Comparison of ENCODE assay signal across 19 cellular contexts in the genomic region with DNA sequence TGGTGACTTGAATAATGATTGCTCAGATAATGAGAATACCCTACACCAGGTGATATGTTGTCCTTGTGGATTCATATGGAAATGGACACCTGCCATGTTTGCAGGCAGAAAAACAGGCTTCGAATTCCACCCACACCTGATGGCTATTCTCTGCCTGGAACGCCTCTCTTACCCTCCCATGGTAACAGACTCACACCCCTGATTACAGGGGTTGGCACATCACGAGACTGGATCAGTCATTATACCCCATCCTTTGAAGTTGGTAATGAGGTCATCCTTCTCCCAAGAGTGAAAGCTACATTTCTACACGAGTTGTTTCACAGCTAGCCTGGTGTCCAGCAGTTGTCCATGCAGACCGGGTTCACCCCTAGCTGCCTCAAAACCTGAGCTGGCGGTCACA.
A peak's percentile ranks its signal among the peaks of the same experiment; 100 is the strongest.
DNase-seq lines count a peak whose midpoint lies in the region; ATAC-seq, FAIRE-seq and TF ChIP-seq lines count a peak whose summit lies in the region.
"Had no signal": no experiment of that assay in that cellular context is flagged by ENCODE, and none has a peak within 500 bp of the region (broad histone marks: within the 10 kb centered on the region; RNA-seq: fewer than 3 reads in every experiment).

No MANE protein-coding gene starts in this region.

- peak overlapping the region; percentile 56 for H2BK12ac ChIP-seq in H1 (ENCODE audit: low read depth, low read length)

- H2BK120ac ChIP-seq in H1 (replicated peaks; ENCODE audit: low read depth, low read length) = no peak overlapping the region

- H2BK20ac ChIP-seq in H1 (ENCODE audit: low read length) = no peak overlapping the region

- H3K9me3 ChIP-seq in H1 (ENCODE audit: insufficient read depth in 2 of 2, low read depth in 1 of 2, low read length in 1 of 2) (no peaks in the 10 kb centered on the region), right cardiac atrium (ENCODE audit: control insufficient read depth, low read length) (no peaks in the 10 kb centered on the region)
- H3K9me3 ChIP-seq: HAP-1, left lung, SJSA1, stomach had no signal

- no peaks in the 10 kb centered on the region for H3K79me2 ChIP-seq in H1 (ENCODE audit: control insufficient read depth in 1 of 2, insufficient read depth in 2 of 2, low read length in 2 of 2)

- no peak overlapping the region; the same call in 1 of the 2 replicates for H3K18ac ChIP-seq in H1 (ENCODE audit: extremely low read depth, low read length)

- H3K4me2 ChIP-seq in H1 (ENCODE audit: insufficient read depth in 1 of 2, low read depth in 2 of 2, low read length in 2 of 2) = peak overlapping the region; percentile 29 to 44

- H3K4ac ChIP-seq in H1 (replicated peaks; ENCODE audit: insufficient read length, low read depth, low read length) = no peak overlapping the region

- H3K4me1 ChIP-seq in H1 (replicated peaks in 1 of 4; ENCODE audit: control insufficient read depth in 3 of 4, insufficient read depth in 4 of 4, low read length in 3 of 4) (peaks cover 3 to 10% (median 7%) of the 10 kb centered on the region in 4 experiments; a peak in 6 of 7 replicates), right cardiac atrium (ENCODE audit: control insufficient read depth, insufficient read depth, low read length) (no peaks in the 10 kb centered on the region)
- H3K4me1 ChIP-seq: HAP-1, left lung, stomach had no signal

- intact Hi-C loops in right cardiac atrium (cut with DNase I) = no loop called here

- H3K27ac ChIP-seq in H1 (ENCODE audit: low read depth, low read length) = no peak overlapping the region
- H3K27ac ChIP-seq in right cardiac atrium (ENCODE audit: low read length) = no peak overlapping the region
- H3K27ac ChIP-seq: left lung, SJSA1, stomach had no signal

- H3K9ac ChIP-seq in H1 (replicated peaks in 1 of 4; ENCODE audit: extremely low read depth in 1 of 4, low read depth in 3 of 4, low read length in 3 of 4) = no peak overlapping the region

- CTCF ChIA-PET in H1 (lab: Charles Lee; ENCODE audit: partially characterized antibody) = interaction anchor here (0.7 to 1.7 kb wide), 3 partner anchors 9 to 36 kb away, joined by 3 to 4 read pairs (median 3); no protein-coding TSS in a partner anchor

- H3K79me1 ChIP-seq in H1 (ENCODE audit: low read depth, low read length) = no peaks in the 10 kb centered on the region

- POLR2A ChIA-PET in H1 (lab: Charles Lee; ENCODE audit: partially characterized antibody) = interaction anchor here (1.2 kb wide), 1 partner anchor 71 kb away, joined by 3 read pairs; a partner anchor contains a TSS

- no peak overlapping the region for H2BK15ac ChIP-seq in H1 (ENCODE audit: low read length)

- no peak overlapping the region for H3K14ac ChIP-seq in H1 (ENCODE audit: insufficient read length)

- no peak overlapping the region for H4K91ac ChIP-seq in H1 (replicated peaks; ENCODE audit: insufficient read length, low read length)

- H3K23me2 ChIP-seq in H1 (ENCODE audit: low read depth, low read length) = peaks cover 2% of the 10 kb centered on the region; the same call in 1 of the 2 replicates

- no peaks in the 10 kb centered on the region for H3K36me3 ChIP-seq in H1 (ENCODE audit: control insufficient read depth in 2 of 4, insufficient read depth in 4 of 4, low read length in 3 of 4)
- H3K36me3 ChIP-seq: HAP-1, left lung, SJSA1, stomach had no signal

- H2AFZ ChIP-seq in H1 (ENCODE audit: low read length) = no peak overlapping the region

- H4K20me1 ChIP-seq in H1 (replicated peaks in 1 of 2; ENCODE audit: control insufficient read depth in 1 of 2, insufficient read depth in 2 of 2, low read length in 2 of 2) = no peaks in the 10 kb centered on the region

- H2AK5ac ChIP-seq in H1 (ENCODE audit: low read depth, low read length) = no peak overlapping the region; the same call in 1 of the 2 replicates

- H3K27me3 ChIP-seq in H1 (replicated peaks in 1 of 4; ENCODE audit: control insufficient read depth in 3 of 4, extremely low read depth in 1 of 4, insufficient read depth in 3 of 4, low read length in 3 of 4) (peaks cover 0 to 19% (median 10%) of the 10 kb centered on the region in 4 experiments; a peak in 3 of 7 replicates), right cardiac atrium (ENCODE audit: control insufficient read depth, insufficient read depth) (no peaks in the 10 kb centered on the region)
- H3K27me3 ChIP-seq: left lung, SJSA1, stomach had no signal

- no peak; a peak in 1 of 3 replicates for TF ChIP-seq POLR2A in H1 (IDR thresholded peaks at IDR 0.05; ENCODE audit: control extremely low read depth in 1 of 2, low read depth in 2 of 2, low read length in 2 of 2)

- no peak overlapping the region for H3K23ac ChIP-seq in H1 (ENCODE audit: insufficient read length)

- TF ChIP-seq EP300 in H1 (IDR thresholded peaks at IDR 0.05; ENCODE audit: borderline replicate concordance in 1 of 2, low read depth in 2 of 2, low read length in 2 of 2) = peak in 1 of 2 experiments; percentile 66; a peak in 1 of 3 replicates

- no peak for ATAC-seq in HG03280 (IDR thresholded peaks at IDR 0.05; ENCODE audit: unreplicated experiment)
- ATAC-seq in GM18498 (IDR thresholded peaks at IDR 0.05; ENCODE audit: unreplicated experiment) = no peak
- no peak for ATAC-seq in right cardiac atrium
- ATAC-seq: left lung had no signal

- no peak overlapping the region for H4K8ac ChIP-seq in H1 (ENCODE audit: extremely low read depth, insufficient read depth, low read length)

- peak; percentile 74 for FAIRE-seq in H1 (lab: Jason Lieb, UNC)

- no peak overlapping the region for H3K56ac ChIP-seq in H1 (replicated peaks; ENCODE audit: insufficient read length, low read depth, low read length)

- H4K5ac ChIP-seq in H1 (ENCODE audit: insufficient read length, low read depth, low read length) = no peak overlapping the region

- 37% methylated on average over 6 of the region's 6 CpGs; no CpG with 5 or more reads in 1 of the 2 experiments for WGBS in H1 (ENCODE audit: extremely low coverage in 1 of 2, insufficient coverage in 1 of 2, insufficient read length in 1 of 2, insufficient replicate concordance in 2 of 2, low coverage in 1 of 2, low lambda C conversion rate in 2 of 2, missing lambda C conversion rate in 1 of 2), 2 experiments
- 84% methylated on average over 6 of the region's 6 CpGs for WGBS in right cardiac atrium

- peak overlapping the region in 1 of 4 experiments; percentile 5; a peak in 1 of 8 replicates for H3K4me3 ChIP-seq in H1 (ENCODE audit: extremely low read depth in 1 of 4, insufficient read depth in 2 of 4, low read depth in 3 of 4, low read length in 4 of 4)
- H3K4me3 ChIP-seq in right cardiac atrium (ENCODE audit: low read length) = no peak overlapping the region
- H3K4me3 ChIP-seq: HAP-1, left lung, SJSA1, stomach had no signal

- H2BK5ac ChIP-seq in H1 (ENCODE audit: low read depth, low read length) = no peak overlapping the region

- TF ChIP-seq RAD21 in H1 (IDR thresholded peaks at IDR 0.05 in 1 of 2, conservative IDR thresholded peaks at IDR 0.05 in 1 of 2; ENCODE audit: low read depth in 2 of 2, low read length in 2 of 2) = no peak

- DNase-seq in NCI-H1417 (lab: John Stamatoyannopoulos, UW) (peak in 2 of 3 experiments; percentile 19 to 61), NCI-H1417 treated with DMSO at 0.1 percent for 48 hours (lab: John Stamatoyannopoulos, UW) (no peak), NCI-H345 (lab: John Stamatoyannopoulos, UW) (peak; percentile 81), H1 (ENCODE audit: low read depth in 1 of 2, low spot score in 2 of 2) (peak; percentile 58 to 62), kidney tubule cell (ENCODE audit: low spot score) (peak; percentile 55), right cardiac atrium (no peak)
- DNase-seq: 8988T; activated CD4-positive, alpha-beta T cell treated with anti-CD3 and anti-CD28 coated beads for 1 hour; activated gamma-delta T cell treated with Interleukin-2 at 50 U/mL for 16 hours; amygdala; C1 segment of cervical spinal cord; left lung; NCI-H1930; stimulated activated CD4-positive, alpha-beta T cell treated with anti-CD3 and anti-CD28 coated beads, Interleukin-2, amount 100 ng/mL, for 24 hours; stomach had no signal

- TF ChIP-seq CTCF in H1 (IDR thresholded peaks at IDR 0.05; ENCODE audit: control extremely low read depth in 1 of 3, insufficient read depth in 1 of 3, low read depth in 1 of 3, low read length in 3 of 3) = no peak

TF ChIP-seq in H1, 55 proteins besides CTCF, POLR2A, EP300 and RAD21 (continues in another document):
- TF ChIP-seq TAF1 (IDR thresholded peaks at IDR 0.05; ENCODE audit: low read depth, low read length) (0 out of 2 replicates have a peak, but pooled peaks have one; percentile 32), EZH2 (IDR thresholded peaks at IDR 0.05; ENCODE audit: low read depth, low read length, severe bottlenecking) (no peak), SP4 (IDR thresholded peaks at IDR 0.05; ENCODE audit: low read length) (no peak), BRCA1 (IDR thresholded peaks at IDR 0.05; ENCODE audit: low read depth, low read length) (no peak), NANOG (IDR thresholded peaks at IDR 0.05; ENCODE audit: insufficient read depth, low read depth, low read length, poor library complexity, severe bottlenecking) (peak; percentile 3), SP1 (IDR thresholded peaks at IDR 0.05; ENCODE audit: low read depth, low read length) (peak; percentile 78)
- TF ChIP-seq, protein P1, sequence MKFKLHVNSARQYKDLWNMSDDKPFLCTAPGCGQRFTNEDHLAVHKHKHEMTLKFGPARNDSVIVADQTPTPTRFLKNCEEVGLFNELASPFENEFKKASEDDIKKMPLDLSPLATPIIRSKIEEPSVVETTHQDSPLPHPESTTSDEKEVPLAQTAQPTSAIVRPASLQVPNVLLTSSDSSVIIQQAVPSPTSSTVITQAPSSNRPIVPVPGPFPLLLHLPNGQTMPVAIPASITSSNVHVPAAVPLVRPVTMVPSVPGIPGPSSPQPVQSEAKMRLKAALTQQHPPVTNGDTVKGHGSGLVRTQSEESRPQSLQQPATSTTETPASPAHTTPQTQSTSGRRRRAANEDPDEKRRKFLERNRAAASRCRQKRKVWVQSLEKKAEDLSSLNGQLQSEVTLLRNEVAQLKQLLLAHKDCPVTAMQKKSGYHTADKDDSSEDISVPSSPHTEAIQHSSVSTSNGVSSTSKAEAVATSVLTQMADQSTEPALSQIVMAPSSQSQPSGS (IDR thresholded peaks at IDR 0.05; ENCODE audit: low read length) = peak; percentile 90
- TF ChIP-seq, protein P2, sequence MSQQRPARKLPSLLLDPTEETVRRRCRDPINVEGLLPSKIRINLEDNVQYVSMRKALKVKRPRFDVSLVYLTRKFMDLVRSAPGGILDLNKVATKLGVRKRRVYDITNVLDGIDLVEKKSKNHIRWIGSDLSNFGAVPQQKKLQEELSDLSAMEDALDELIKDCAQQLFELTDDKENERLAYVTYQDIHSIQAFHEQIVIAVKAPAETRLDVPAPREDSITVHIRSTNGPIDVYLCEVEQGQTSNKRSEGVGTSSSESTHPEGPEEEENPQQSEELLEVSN (IDR thresholded peaks at IDR 0.05) = no peak
- TF ChIP-seq, protein P3, sequence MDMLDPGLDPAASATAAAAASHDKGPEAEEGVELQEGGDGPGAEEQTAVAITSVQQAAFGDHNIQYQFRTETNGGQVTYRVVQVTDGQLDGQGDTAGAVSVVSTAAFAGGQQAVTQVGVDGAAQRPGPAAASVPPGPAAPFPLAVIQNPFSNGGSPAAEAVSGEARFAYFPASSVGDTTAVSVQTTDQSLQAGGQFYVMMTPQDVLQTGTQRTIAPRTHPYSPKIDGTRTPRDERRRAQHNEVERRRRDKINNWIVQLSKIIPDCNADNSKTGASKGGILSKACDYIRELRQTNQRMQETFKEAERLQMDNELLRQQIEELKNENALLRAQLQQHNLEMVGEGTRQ (IDR thresholded peaks at IDR 0.05; ENCODE audit: low read length) = no peak

Comparison
In these comparisons a context has a peak if more than half of its experiments do, and no peak if none do; other contexts are left out.
1. DNase-seq: peak in NCI-H1417 (2 of 3), NCI-H345 (single experiment), H1 (2 of 2) and kidney tubule cell (single experiment); none in NCI-H1417 treated with DMSO at 0.1 percent for 48 hours (single experiment) and right cardiac atrium (0 of 3).